Comparison of ENCODE assay signal across 8 cellular contexts in the genomic region with DNA sequence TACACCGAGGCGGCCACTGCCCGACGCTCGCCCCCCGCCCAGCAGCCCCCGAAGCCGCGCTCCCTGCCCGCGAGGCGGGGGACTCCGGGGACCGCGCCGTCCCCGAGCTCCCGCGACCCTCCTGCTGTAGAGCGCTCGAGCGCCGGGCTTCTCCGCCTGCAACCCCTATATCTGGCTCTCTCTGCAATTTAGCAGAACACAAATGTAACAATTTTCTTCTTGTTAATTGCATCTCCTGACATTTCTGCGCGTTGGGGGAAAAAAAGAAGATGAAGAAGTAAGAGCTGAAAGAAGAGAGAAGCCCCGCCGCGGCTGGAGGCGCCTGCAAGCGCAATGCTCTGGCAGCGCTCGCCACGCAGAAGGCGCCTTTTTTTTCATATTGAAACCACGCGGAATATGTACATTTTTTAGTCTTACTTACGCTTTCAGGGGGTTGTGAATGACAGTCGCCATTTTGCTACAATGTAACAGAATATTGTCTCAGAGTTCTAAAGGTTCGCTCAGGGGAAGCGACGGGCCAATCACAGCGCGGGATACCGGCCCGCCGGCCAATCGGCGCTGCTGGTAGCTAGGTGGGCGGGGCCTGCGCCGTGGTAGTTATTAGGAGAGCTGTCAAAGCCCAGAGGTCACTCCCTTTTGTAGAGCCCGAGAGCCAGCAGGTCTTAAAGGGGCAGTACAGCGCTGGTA. TPM values are rescaled to one million over a fixed set of nuclear protein-coding genes. Genes with fewer than 3 reads are reported as not detected.
A peak's percentile ranks its signal among the peaks of the same experiment; 100 is the strongest.
DNase-seq lines count a peak whose midpoint lies in the region; ATAC-seq lines count a peak whose summit lies in the region.

Gene DPF3 (minus strand): TSS at position 466 of the 687 bp plus-strand sequence. CDS start 13 bp downstream, at position 453.

- peak within 1 kb of the TSS; percentile 92 for H3K4me3 Mint-ChIP-seq in activated CD4-positive, alpha-beta T cell treated with anti-CD3 and anti-CD28 coated beads, Interleukin-2, amount 10 ng/mL, durations not matched to agents 7 days and 5 days
- H3K4me3 Mint-ChIP-seq in dendritic cell treated with granulocyte-macrophage colony-stimulating factor and Interleukin-4, amounts not matched to agents 40 ng/mL and 50 ng/mL, for 4 days, result peak within 1 kb of the TSS; percentile 81

- no peaks in the 10 kb centered on the region for H3K9me3 Mint-ChIP-seq in activated CD4-positive, alpha-beta T cell treated with anti-CD3 and anti-CD28 coated beads, Interleukin-2, amount 10 ng/mL, durations not matched to agents 7 days and 5 days
- no peaks in the 10 kb centered on the region for H3K9me3 Mint-ChIP-seq in dendritic cell treated with granulocyte-macrophage colony-stimulating factor and Interleukin-4, amounts not matched to agents 40 ng/mL and 50 ng/mL, for 4 days

- peak; percentile 98 for ATAC-seq in GM19372 (IDR thresholded peaks at IDR 0.05; ENCODE audit: low read depth, unreplicated experiment)
- peak; percentile 93 for ATAC-seq in HG03520 (IDR thresholded peaks at IDR 0.05; ENCODE audit: unreplicated experiment)
- peak; percentile 89 for ATAC-seq in left lobe of liver

- H3K4me1 Mint-ChIP-seq in activated CD4-positive, alpha-beta T cell treated with anti-CD3 and anti-CD28 coated beads, Interleukin-2, amount 10 ng/mL, durations not matched to agents 7 days and 5 days, result peaks cover 25% of the 10 kb centered on the region
- H3K4me1 Mint-ChIP-seq in dendritic cell treated with granulocyte-macrophage colony-stimulating factor and Interleukin-4, amounts not matched to agents 40 ng/mL and 50 ng/mL, for 4 days (ENCODE audit: low read depth), result peaks cover 35% of the 10 kb centered on the region

- DNase-seq in Ammon's horn (ENCODE audit: low spot score) (peak; percentile 98), NCI-H526 (lab: John Stamatoyannopoulos, UW) (peak; percentile 88 to 98), left lobe of liver (ENCODE audit: low spot score) (peak; percentile 98)
- peak; percentile 94 for DNase-seq in activated CD4-positive, alpha-beta T cell treated with anti-CD3 and anti-CD28 coated beads, Interleukin-2, amount 10 ng/mL, durations not matched to agents 7 days and 5 days
- DNase-seq in stimulated activated CD4-positive, alpha-beta T cell treated with anti-CD3 and anti-CD28 coated beads, Interleukin-1b, Interleukin-23, amount 100 ng/mL, for 48 hours, result peak; percentile 90

- POLR2A ChIA-PET in activated CD4-positive, alpha-beta T cell treated with anti-CD3 and anti-CD28 coated beads, Interleukin-2, amount 10 ng/mL, durations not matched to agents 7 days and 5 days (lab: Charles Lee), result no interaction called here

- intact Hi-C loops in dendritic cell treated with granulocyte-macrophage colony-stimulating factor and Interleukin-4, amounts not matched to agents 40 ng/mL and 50 ng/mL, for 4 days (cut with micrococcal nuclease), result loop anchor here (1.0 to 10.0 kb wide), 2 partner anchors 33 to 189 kb away; partner anchors contain the start of gene DCAF4

- H3K27me3 Mint-ChIP-seq in activated CD4-positive, alpha-beta T cell treated with anti-CD3 and anti-CD28 coated beads, Interleukin-2, amount 10 ng/mL, durations not matched to agents 7 days and 5 days, result peaks cover 68% of the 10 kb centered on the region
- H3K27me3 Mint-ChIP-seq in dendritic cell treated with granulocyte-macrophage colony-stimulating factor and Interleukin-4, amounts not matched to agents 40 ng/mL and 50 ng/mL, for 4 days, result peaks cover 81% of the 10 kb centered on the region

- peak within 1 kb of the TSS; percentile 82 for H3K27ac Mint-ChIP-seq in activated CD4-positive, alpha-beta T cell treated with anti-CD3 and anti-CD28 coated beads, Interleukin-2, amount 10 ng/mL, durations not matched to agents 7 days and 5 days
- H3K27ac Mint-ChIP-seq in dendritic cell treated with granulocyte-macrophage colony-stimulating factor and Interleukin-4, amounts not matched to agents 40 ng/mL and 50 ng/mL, for 4 days, result peak within 1 kb of the TSS; percentile 42

- CTCF ChIA-PET in activated CD4-positive, alpha-beta T cell treated with anti-CD3 and anti-CD28 coated beads, Interleukin-2, amount 10 ng/mL, durations not matched to agents 7 days and 5 days (lab: Charles Lee), result interaction anchor here (0.8 to 2.5 kb wide), 6 partner anchors 9 to 379 kb away, joined by 3 to 14 read pairs (median 5); no protein-coding TSS in a partner anchor

- no peaks in the 10 kb centered on the region for H3K36me3 Mint-ChIP-seq in activated CD4-positive, alpha-beta T cell treated with anti-CD3 and anti-CD28 coated beads, Interleukin-2, amount 10 ng/mL, durations not matched to agents 7 days and 5 days (ENCODE audit: low read depth)
- peaks cover 6% of the 10 kb centered on the region for H3K36me3 Mint-ChIP-seq in dendritic cell treated with granulocyte-macrophage colony-stimulating factor and Interleukin-4, amounts not matched to agents 40 ng/mL and 50 ng/mL, for 4 days (ENCODE audit: low read depth)

RNA-seq across cellular contexts. Expression of gene DPF3, which starts in this region (rescaled TPM):
- total RNA-seq in activated CD4-positive, alpha-beta T cell treated with anti-CD3 and anti-CD28 coated beads, Interleukin-2, amount 10 ng/mL, durations not matched to agents 7 days and 5 days, result 1 to 10 TPM; 6.6 to 7.4 TPM
- total RNA-seq in left lobe of liver, result 5.2 TPM

Comparison
In these comparisons a context has a peak if more than half of its experiments do, and no peak if none do; other contexts are left out.
1. Peak in every context shown above with its lines: DNase-seq and ATAC-seq.